12 cellular contexts compared by ENCODE assay signal in the genomic region with DNA sequence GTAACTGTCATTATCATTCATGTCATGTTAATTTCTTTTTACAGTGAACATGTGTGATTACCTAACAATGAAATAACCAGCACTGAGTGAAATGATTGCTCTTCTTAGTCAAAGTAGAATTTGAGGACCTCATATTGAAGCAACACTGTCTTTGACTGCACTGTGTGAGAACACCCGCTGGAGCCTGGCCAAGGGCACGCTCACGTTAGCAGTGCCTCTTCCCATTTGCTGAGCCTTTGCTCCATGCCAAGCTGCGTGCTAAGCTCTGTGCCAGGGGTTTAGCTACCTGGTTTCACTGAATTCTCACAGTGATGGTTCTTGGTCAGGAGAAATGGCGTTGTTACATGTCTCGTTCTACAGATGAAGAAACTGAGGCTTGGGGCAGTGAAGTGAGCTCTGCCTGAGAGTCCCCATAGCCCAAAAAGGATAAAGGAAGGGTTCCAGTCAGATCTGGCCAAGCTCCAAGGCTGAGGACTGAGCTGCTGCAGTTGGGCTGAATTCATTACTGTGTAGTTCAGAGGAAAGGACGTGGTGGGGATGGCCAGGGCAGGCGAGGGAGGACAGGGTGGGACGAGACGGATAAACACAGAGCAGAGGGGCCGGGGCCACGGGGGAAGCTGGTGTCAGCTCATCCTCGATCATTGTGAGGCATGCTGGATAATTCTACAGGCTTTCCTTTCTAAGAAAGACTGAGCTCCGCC. TPM values are rescaled to one million over a fixed set of nuclear protein-coding genes. Genes with fewer than 3 reads are reported as not detected.
DNase-seq lines count a peak whose midpoint lies in the region; ATAC-seq and TF ChIP-seq lines count a peak whose summit lies in the region.
"Had no signal": no experiment of that assay in that cellular context is flagged by ENCODE, and none has a peak within 500 bp of the region (broad histone marks: within the 10 kb centered on the region; RNA-seq: fewer than 3 reads in every experiment).

No MANE protein-coding gene starts in this region.

- H3K27me3 ChIP-seq in GM23338 (ENCODE audit: insufficient read depth) (no peaks in the 10 kb centered on the region), heart left ventricle (peaks cover 0 to 5% (median 0%) of the 10 kb centered on the region in 9 donors), skeletal muscle satellite cell (ENCODE audit: control insufficient read depth, insufficient read depth, low read length) (peaks cover 70% of the 10 kb centered on the region), ascending aorta (no peaks in the 10 kb centered on the region)

- H3K9me3 ChIP-seq in heart left ventricle = no peaks in the 10 kb centered on the region
- H3K9me3 ChIP-seq in skeletal muscle satellite cell (replicated peaks; ENCODE audit: low read length) = no peaks in the 10 kb centered on the region
- no peaks in the 10 kb centered on the region for H3K9me3 ChIP-seq in ascending aorta
- H3K9me3 ChIP-seq: suprapubic skin had no signal

- H3K4me3 ChIP-seq in GM23338 (no peak overlapping the region), heart left ventricle (peak overlapping the region in 6 of 12 donors; percentile 10 to 42 (median 34)), skeletal muscle satellite cell (ENCODE audit: low read length) (no peak overlapping the region), ascending aorta (peak overlapping the region in 1 of 2 donors; percentile 1)
- H3K4me3 ChIP-seq: suprapubic skin had no signal

- WGBS in heart left ventricle, 4 donors = 20 to 40% (median 30%) methylated on average over 14 of the region's 14 CpGs

- H3K36me3 ChIP-seq in GM23338 (ENCODE audit: insufficient read depth) (no peaks in the 10 kb centered on the region), heart left ventricle (no peaks in the 10 kb centered on the region), skeletal muscle satellite cell (ENCODE audit: insufficient read depth, low read length) (no peaks in the 10 kb centered on the region), ascending aorta (no peaks in the 10 kb centered on the region)
- H3K36me3 ChIP-seq: suprapubic skin had no signal

- H3K27ac ChIP-seq in GM23338 (ENCODE audit: low read depth) (peak overlapping the region; percentile 23; the same call in 1 of the 2 replicates), heart left ventricle (peak overlapping the region in 6 of 12 donors; percentile 3 to 82 (median 59)), ascending aorta (no peak overlapping the region)
- H3K27ac ChIP-seq: suprapubic skin had no signal

- no peak overlapping the region for H3K9ac ChIP-seq in skeletal muscle satellite cell (ENCODE audit: low read depth, low read length)

- H2AFZ ChIP-seq in GM23338 = no peak overlapping the region

- intact Hi-C loops in heart left ventricle (cut with DNase I) = no loop called here
- intact Hi-C loops in ascending aorta (cut with DNase I) = no loop called here

- H3K4me2 ChIP-seq in GM23338 (no peak overlapping the region), skeletal muscle satellite cell (ENCODE audit: low read length) (peak overlapping the region; percentile 54)

- peaks cover 17% of the 10 kb centered on the region for H3K27me3 Mint-ChIP-seq in GM23338 (ENCODE audit: insufficient read depth, low read depth, poor library complexity)

- no peaks in the 10 kb centered on the region for H3F3A ChIP-seq in GM23338 (replicated peaks; ENCODE audit: low read depth)

- TF ChIP-seq CTCF in GM23338 (conservative IDR thresholded peaks at IDR 0.05; ENCODE audit: low read depth in 2 of 2) (no peak), heart left ventricle (IDR thresholded peaks at IDR 0.05) (no peak), ascending aorta (IDR thresholded peaks at IDR 0.05) (no peak)

- no peaks in the 10 kb centered on the region for H3K4me1 ChIP-seq in GM23338 (ENCODE audit: insufficient read depth)
- peaks cover 0 to 35% (median 15%) of the 10 kb centered on the region in 12 donors for H3K4me1 ChIP-seq in heart left ventricle
- no peaks in the 10 kb centered on the region for H3K4me1 ChIP-seq in skeletal muscle satellite cell (ENCODE audit: control insufficient read depth, insufficient read depth, low read length)
- no peaks in the 10 kb centered on the region for H3K4me1 ChIP-seq in ascending aorta

- H3K4me1 Mint-ChIP-seq in GM23338 = peaks cover 11% of the 10 kb centered on the region
- H3K4me1 Mint-ChIP-seq: endodermal cell had no signal

- TF ChIP-seq POLR2A in heart left ventricle (IDR thresholded peaks at IDR 0.05) = no peak

- no peaks in the 10 kb centered on the region for H4K20me1 ChIP-seq in GM23338 (replicated peaks; ENCODE audit: insufficient read depth)

- DNase-seq in GM23338 (ENCODE audit: low spot score) (no peak), NCI-H774 (lab: John Stamatoyannopoulos, UW) (peak; percentile 76), heart left ventricle (peak in 3 of 5 donors; percentile 44 to 55 (median 54)), mucosa of gallbladder (ENCODE audit: low spot score) (no peak), ascending aorta (ENCODE audit: low spot score in 2 of 2) (no peak)
- DNase-seq: CD8-positive, alpha-beta T cell; endodermal cell had no signal

- H3K9me3 Mint-ChIP-seq in GM23338 = no peaks in the 10 kb centered on the region
- H3K9me3 Mint-ChIP-seq: CD8-positive, alpha-beta T cell; endodermal cell; T-helper 2 cell treated with Interferon-gamma antibody and Interleukin-4, amounts not matched to agents 5 μg/mL and 100 μg/mL, for 36 hours had no signal

- H3K79me2 ChIP-seq in GM23338 (replicated peaks; ENCODE audit: insufficient read depth) = no peaks in the 10 kb centered on the region

- no peak overlapping the region for H3K27ac Mint-ChIP-seq in GM23338
- H3K27ac Mint-ChIP-seq: CD8-positive, alpha-beta T cell; endodermal cell; T-helper 2 cell treated with Interferon-gamma antibody and Interleukin-4, amounts not matched to agents 5 μg/mL and 100 μg/mL, for 36 hours had no signal

- peaks cover 12% of the 10 kb centered on the region for H3K36me3 Mint-ChIP-seq in GM23338 (ENCODE audit: low read depth)
- H3K36me3 Mint-ChIP-seq: CD8-positive, alpha-beta T cell had no signal

- no peaks in the 10 kb centered on the region for H3K9me2 ChIP-seq in GM23338 (ENCODE audit: insufficient read depth)

- ATAC-seq in GM23338 = peak; percentile 55
- peak; percentile 14 to 66 (median 33) for ATAC-seq in heart left ventricle
- ATAC-seq in HG03469 (IDR thresholded peaks at IDR 0.05; ENCODE audit: unreplicated experiment) = no peak
- no peak for ATAC-seq in HG02852 (IDR thresholded peaks at IDR 0.05; ENCODE audit: unreplicated experiment)
- ATAC-seq: CD8-positive, alpha-beta T cell had no signal

- H3K4me3 Mint-ChIP-seq in GM23338 = no peak overlapping the region
- H3K4me3 Mint-ChIP-seq: CD8-positive, alpha-beta T cell; endodermal cell; T-helper 2 cell treated with Interferon-gamma antibody and Interleukin-4, amounts not matched to agents 5 μg/mL and 100 μg/mL, for 36 hours had no signal

TF ChIP-seq in GM23338, 12 proteins besides CTCF, POLR2A, EP300 and RAD21 (continues in another document):
- TF ChIP-seq ZNF114 (CRISPR knock-in tag; IDR thresholded peaks at IDR 0.05) = no peak
- TF ChIP-seq EZH2 (IDR thresholded peaks at IDR 0.05; ENCODE audit: low read depth, unreplicated experiment) = no peak
- no peak for TF ChIP-seq POLR2AphosphoS5 (IDR thresholded peaks at IDR 0.05; ENCODE audit: low read depth)
- TF ChIP-seq NANOG (IDR thresholded peaks at IDR 0.05; ENCODE audit: borderline replicate concordance) = no peak
- no peak for TF ChIP-seq JUNB (IDR thresholded peaks at IDR 0.05; ENCODE audit: unreplicated experiment)
- no peak for TF ChIP-seq ZNF331 (CRISPR knock-in tag; IDR thresholded peaks at IDR 0.05; ENCODE audit: low read depth)
- TF ChIP-seq CREB1 (CRISPR knock-in tag; IDR thresholded peaks at IDR 0.05; ENCODE audit: low read depth) = no peak

RNA-seq across cellular contexts. Expression of gene HMCN2, which starts 16.6 kb away (rescaled TPM):
- total RNA-seq in GM23338 (2014; rRNA removed; shearing (Covaris generic)) = 2.6 and 4.7 TPM in 2 replicates
- polyA plus RNA-seq in GM23338 (2016; fragmentation: Nextera tagmentation; extraction: Ambion mirVana) (1.3 and 2.1 TPM in 2 replicates), heart left ventricle (1 to 10 TPM; 4.3 to 4.4 TPM)
- total RNA-seq in heart left ventricle (10 to 100 TPM in 1 of 9 donors, 1 to 10 TPM in 8; 2.3 to 10.4 (median 3.8) TPM), mucosa of gallbladder (1.8 TPM), ascending aorta (7.5 TPM)
- total RNA-seq in skeletal muscle satellite cell (2012; rRNA removed) = under 0.01 TPM in 2 replicates
- total RNA-seq: CD8-positive, alpha-beta T cell had no signal

Comparison
In these comparisons a context has a peak if more than half of its experiments do, and no peak if none do; other contexts are left out.
1. ATAC-seq: peak in GM23338 (single experiment) and heart left ventricle (4 of 4); none in HG03469 (single experiment) and HG02852 (single experiment).
2. DNase-seq: peak in NCI-H774 (single experiment) and heart left ventricle (3 of 5); none in GM23338 (single experiment), mucosa of gallbladder (single experiment) and ascending aorta (0 of 2).